In the genomic region with DNA sequence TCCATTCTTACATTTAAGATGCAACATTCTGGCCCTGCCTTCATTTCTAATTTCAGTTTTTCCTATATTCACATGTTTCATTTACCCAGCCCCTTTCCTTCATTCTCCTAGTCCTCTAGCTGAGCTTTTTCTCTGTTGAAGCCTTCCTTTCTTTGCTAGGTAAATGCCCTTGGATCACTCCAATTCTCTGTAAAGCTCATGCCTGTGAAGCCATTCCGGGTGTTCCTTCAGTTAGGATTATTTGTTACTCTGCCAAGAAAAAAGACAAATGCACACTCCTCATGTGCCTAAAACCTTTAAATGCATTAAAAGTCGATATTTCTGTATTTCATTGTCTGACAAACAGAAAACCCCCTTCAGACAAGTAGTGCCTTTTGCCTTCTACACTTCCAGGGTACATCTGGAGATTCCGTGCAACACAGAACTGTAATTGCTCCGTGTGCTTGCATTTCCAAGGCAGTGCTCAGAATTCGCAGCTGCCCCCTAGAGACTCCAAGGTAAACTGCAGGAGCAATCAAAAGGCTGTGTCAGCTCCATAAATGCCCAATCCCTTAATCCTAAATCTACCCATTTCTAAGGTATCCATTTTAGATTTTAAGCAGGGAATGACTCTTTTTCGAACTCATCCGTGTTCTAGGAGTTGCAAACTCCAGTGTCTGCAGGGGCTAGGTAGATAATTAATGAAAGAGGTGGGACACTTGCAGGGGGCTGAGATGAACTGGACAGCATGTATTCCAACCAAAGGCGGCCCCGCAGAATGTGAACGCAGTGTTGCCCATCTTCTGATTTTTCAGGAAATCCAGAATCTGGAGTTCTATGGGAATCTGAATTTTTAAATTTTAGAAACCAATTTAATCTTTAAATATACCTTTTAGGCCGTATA, we compare ENCODE assay signal across 8 cellular contexts.
DNase-seq lines count a peak whose midpoint lies in the region; ATAC-seq and TF ChIP-seq lines count a peak whose summit lies in the region.

No MANE protein-coding gene starts in this region.

- H3K27me3 Mint-ChIP-seq in activated CD4-positive, alpha-beta memory T cell treated with anti-CD3 and anti-CD28 coated beads for 36 hours = no peaks in the 10 kb centered on the region
- peaks cover 8% of the 10 kb centered on the region for H3K27me3 Mint-ChIP-seq in activated CD4-positive, alpha-beta memory T cell treated with anti-CD3 and anti-CD28 coated beads, Interleukin-2, amount 10 ng/mL, durations not matched to agents 7 days and 5 days

- peak; percentile 85 for ATAC-seq in HG02623 (IDR thresholded peaks at IDR 0.05; ENCODE audit: unreplicated experiment)

- no peak for TF ChIP-seq EP300 in sigmoid colon (IDR thresholded peaks at IDR 0.05)

- intact Hi-C loops in activated CD4-positive, alpha-beta memory T cell treated with anti-CD3 and anti-CD28 coated beads for 36 hours (cut with micrococcal nuclease) = loop anchor here (1.0 to 2.0 kb wide), 2 partner anchors 299 to 382 kb away; no protein-coding TSS in a partner anchor
- intact Hi-C loops in sigmoid colon (cut with DNase I) = loop anchor here (1.0 to 5.0 kb wide), 3 partner anchors 299 to 404 kb away; no protein-coding TSS in a partner anchor

- no peak overlapping the region for H3K27ac ChIP-seq in sigmoid colon
- H3K27ac ChIP-seq in effector memory CD4-positive, alpha-beta T cell (ENCODE audit: insufficient read depth, low read length, poor library complexity, severe bottlenecking) = no peak overlapping the region

- WGBS in sigmoid colon, 2 donors = 42 to 45% methylated on average over 11 of the region's 11 CpGs

- TF ChIP-seq POLR2A in sigmoid colon (IDR thresholded peaks at IDR 0.05) = no peak

- H3K9me3 Mint-ChIP-seq in activated CD4-positive, alpha-beta memory T cell treated with anti-CD3 and anti-CD28 coated beads for 36 hours = no peaks in the 10 kb centered on the region
- H3K9me3 Mint-ChIP-seq in activated CD4-positive, alpha-beta memory T cell treated with anti-CD3 and anti-CD28 coated beads, Interleukin-2, amount 10 ng/mL, durations not matched to agents 7 days and 5 days = no peaks in the 10 kb centered on the region

- no peak overlapping the region for H3K4me3 ChIP-seq in sigmoid colon
- H3K4me3 ChIP-seq in effector memory CD4-positive, alpha-beta T cell (ENCODE audit: insufficient read depth, low read depth, low read length, poor library complexity, severe bottlenecking) = no peak overlapping the region

- no peaks in the 10 kb centered on the region for H3K36me3 Mint-ChIP-seq in activated CD4-positive, alpha-beta memory T cell treated with anti-CD3 and anti-CD28 coated beads for 36 hours
- no peaks in the 10 kb centered on the region for H3K36me3 Mint-ChIP-seq in activated CD4-positive, alpha-beta memory T cell treated with anti-CD3 and anti-CD28 coated beads, Interleukin-2, amount 10 ng/mL, durations not matched to agents 7 days and 5 days (ENCODE audit: low read depth)

- H3K4me1 ChIP-seq in sigmoid colon = peaks cover 0 to 3% (median 0%) of the 10 kb centered on the region in 4 donors
- no peaks in the 10 kb centered on the region for H3K4me1 ChIP-seq in effector memory CD4-positive, alpha-beta T cell (ENCODE audit: control insufficient read depth, insufficient read depth, low read length, poor library complexity, severe bottlenecking)

- DNase-seq in activated CD4-positive, alpha-beta memory T cell treated with anti-CD3 and anti-CD28 coated beads for 36 hours = peak; percentile 30
- no peak for DNase-seq in activated CD4-positive, alpha-beta memory T cell treated with anti-CD3 and anti-CD28 coated beads, Interleukin-2, amount 10 ng/mL, durations not matched to agents 7 days and 5 days
- peak; percentile 2 for DNase-seq in NCI-H2196 treated with DMSO at 0.1 percent for 48 hours (lab: John Stamatoyannopoulos, UW; ENCODE audit: unreplicated experiment)
- DNase-seq in anterior cingulate cortex (lab: John Stamatoyannopoulos, UW) = peak in 44 of 58 donors; percentile 1 to 63 (median 18)
- peak; percentile 16 for DNase-seq in hepatic stellate cell (ENCODE audit: low spot score)
- peak; percentile 67 for DNase-seq in sigmoid colon
- no peak for DNase-seq in effector memory CD4-positive, alpha-beta T cell

- no peaks in the 10 kb centered on the region for H3K27me3 ChIP-seq in sigmoid colon
- H3K27me3 ChIP-seq in effector memory CD4-positive, alpha-beta T cell (replicated peaks; ENCODE audit: control insufficient read depth, insufficient read depth, low read length, poor library complexity, severe bottlenecking) = no peaks in the 10 kb centered on the region

- no peaks in the 10 kb centered on the region for H3K4me1 Mint-ChIP-seq in activated CD4-positive, alpha-beta memory T cell treated with anti-CD3 and anti-CD28 coated beads for 36 hours (ENCODE audit: low read depth)
- no peaks in the 10 kb centered on the region for H3K4me1 Mint-ChIP-seq in activated CD4-positive, alpha-beta memory T cell treated with anti-CD3 and anti-CD28 coated beads, Interleukin-2, amount 10 ng/mL, durations not matched to agents 7 days and 5 days

- peak; percentile 53 to 86 (median 72) for TF ChIP-seq CTCF in sigmoid colon (IDR thresholded peaks at IDR 0.05)

- CTCF ChIA-PET in activated CD4-positive, alpha-beta memory T cell treated with anti-CD3 and anti-CD28 coated beads for 36 hours (lab: Charles Lee) = interaction anchor here (0.8 to 2.1 kb wide), 6 partner anchors 34 to 405 kb away, joined by 3 to 11 read pairs (median 3); no protein-coding TSS in a partner anchor
- CTCF ChIA-PET in activated CD4-positive, alpha-beta memory T cell treated with anti-CD3 and anti-CD28 coated beads, Interleukin-2, amount 10 ng/mL, durations not matched to agents 7 days and 5 days (lab: Charles Lee) = interaction anchor here (0.8 to 1.3 kb wide), 5 partner anchors 13 to 383 kb away, joined by 3 to 6 read pairs (median 3); no protein-coding TSS in a partner anchor

- POLR2A ChIA-PET in activated CD4-positive, alpha-beta memory T cell treated with anti-CD3 and anti-CD28 coated beads for 36 hours (lab: Charles Lee) = no interaction called here
- POLR2A ChIA-PET in activated CD4-positive, alpha-beta memory T cell treated with anti-CD3 and anti-CD28 coated beads, Interleukin-2, amount 10 ng/mL, durations not matched to agents 7 days and 5 days (lab: Charles Lee) = no interaction called here

- H3K27ac Mint-ChIP-seq in activated CD4-positive, alpha-beta memory T cell treated with anti-CD3 and anti-CD28 coated beads for 36 hours = no peak overlapping the region
- no peak overlapping the region for H3K27ac Mint-ChIP-seq in activated CD4-positive, alpha-beta memory T cell treated with anti-CD3 and anti-CD28 coated beads, Interleukin-2, amount 10 ng/mL, durations not matched to agents 7 days and 5 days

- no peaks in the 10 kb centered on the region for H3K9me3 ChIP-seq in sigmoid colon
- no peaks in the 10 kb centered on the region for H3K9me3 ChIP-seq in effector memory CD4-positive, alpha-beta T cell (ENCODE audit: control insufficient read depth, low read length)

- no peaks in the 10 kb centered on the region for H3K36me3 ChIP-seq in sigmoid colon
- H3K36me3 ChIP-seq in effector memory CD4-positive, alpha-beta T cell (ENCODE audit: control insufficient read depth, insufficient read depth, low read length) = no peaks in the 10 kb centered on the region

- H3K4me3 Mint-ChIP-seq in activated CD4-positive, alpha-beta memory T cell treated with anti-CD3 and anti-CD28 coated beads for 36 hours = no peak overlapping the region
- H3K4me3 Mint-ChIP-seq in activated CD4-positive, alpha-beta memory T cell treated with anti-CD3 and anti-CD28 coated beads, Interleukin-2, amount 10 ng/mL, durations not matched to agents 7 days and 5 days = no peak overlapping the region

Comparison
In these comparisons a context has a peak if more than half of its experiments do, and no peak if none do; other contexts are left out.
1. DNase-seq: peak in activated CD4-positive, alpha-beta memory T cell treated with anti-CD3 and anti-CD28 coated beads for 36 hours (single experiment), NCI-H2196 treated with DMSO at 0.1 percent for 48 hours (single experiment), anterior cingulate cortex (44 of 58), hepatic stellate cell (single experiment) and sigmoid colon (single experiment); none in activated CD4-positive, alpha-beta memory T cell treated with anti-CD3 and anti-CD28 coated beads, Interleukin-2, amount 10 ng/mL, durations not matched to agents 7 days and 5 days (single experiment) and effector memory CD4-positive, alpha-beta T cell (0 of 3).